1 cellular context compared by ENCODE assay signal in the genomic region with DNA sequence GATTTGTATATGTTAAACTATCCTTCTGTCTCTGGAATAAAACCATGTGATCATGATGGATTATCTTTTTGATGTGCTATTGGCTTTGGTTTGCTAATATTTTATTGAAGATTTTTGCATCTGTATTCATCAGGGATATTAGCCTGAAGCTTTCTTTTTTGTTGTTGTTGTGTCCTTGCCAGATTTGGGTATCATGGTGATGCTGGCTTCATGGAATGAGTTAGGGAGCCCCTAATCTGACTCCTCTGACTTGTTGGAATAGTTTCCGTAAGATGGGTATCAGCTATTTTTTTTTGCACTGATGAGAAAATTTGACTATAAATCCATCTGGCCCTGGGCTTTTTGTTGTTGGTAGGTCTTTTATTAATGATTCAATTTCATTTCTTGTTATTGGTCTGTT.
TF ChIP-seq lines count a peak whose summit lies in the region.

No MANE protein-coding gene starts in this region.

TF ChIP-seq in GM23338, 12 proteins besides CTCF, POLR2A, EP300 and RAD21 (continued from another document):
- TF ChIP-seq, protein P1, sequence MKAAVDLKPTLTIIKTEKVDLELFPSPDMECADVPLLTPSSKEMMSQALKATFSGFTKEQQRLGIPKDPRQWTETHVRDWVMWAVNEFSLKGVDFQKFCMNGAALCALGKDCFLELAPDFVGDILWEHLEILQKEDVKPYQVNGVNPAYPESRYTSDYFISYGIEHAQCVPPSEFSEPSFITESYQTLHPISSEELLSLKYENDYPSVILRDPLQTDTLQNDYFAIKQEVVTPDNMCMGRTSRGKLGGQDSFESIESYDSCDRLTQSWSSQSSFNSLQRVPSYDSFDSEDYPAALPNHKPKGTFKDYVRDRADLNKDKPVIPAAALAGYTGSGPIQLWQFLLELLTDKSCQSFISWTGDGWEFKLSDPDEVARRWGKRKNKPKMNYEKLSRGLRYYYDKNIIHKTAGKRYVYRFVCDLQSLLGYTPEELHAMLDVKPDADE (IDR thresholded peaks at IDR 0.05) = no peak
- no peak for TF ChIP-seq STAT1 (IDR thresholded peaks at IDR 0.05; ENCODE audit: unreplicated experiment)
- no peak for TF ChIP-seq ZNF114 (CRISPR knock-in tag; IDR thresholded peaks at IDR 0.05)
- TF ChIP-seq ZNF462 (CRISPR knock-in tag; IDR thresholded peaks at IDR 0.05) = no peak
